24 cellular contexts compared by ENCODE assay signal in the genomic region with DNA sequence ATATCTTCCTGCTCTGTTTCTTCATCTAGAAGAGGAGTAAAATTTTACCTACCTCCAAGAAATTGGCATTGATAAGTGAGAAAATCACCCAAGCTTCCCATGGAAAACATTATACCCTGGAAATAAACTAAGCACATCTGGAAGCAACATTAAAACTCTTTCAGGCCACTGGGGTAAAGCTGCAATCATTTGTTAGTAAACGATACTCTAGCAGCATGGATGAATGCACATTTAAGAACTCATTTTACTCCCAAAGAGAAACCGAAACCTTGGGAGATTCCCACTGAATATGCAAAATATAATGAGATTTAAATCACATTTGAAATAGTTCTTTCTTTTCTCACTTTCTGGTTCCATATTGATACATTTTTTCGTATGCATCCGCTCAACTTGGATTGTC.
"Had no signal": no experiment of that assay in that cellular context is flagged by ENCODE, and none has a peak within 500 bp of the region (broad histone marks: within the 10 kb centered on the region; RNA-seq: fewer than 3 reads in every experiment).

No MANE protein-coding gene starts in this region.

- H3K27me3 Mint-ChIP-seq: activated CD4-positive, alpha-beta T cell treated with anti-CD3 and anti-CD28 coated beads, Interleukin-2, amount 10 ng/mL, durations not matched to agents 7 days and 5 days; activated T-cell treated with anti-CD3 and anti-CD28 coated beads, Interleukin-2, amount 50 U/mL, for 24 hours; brain had no signal

- H3K4me1 Mint-ChIP-seq: activated CD4-positive, alpha-beta T cell treated with anti-CD3 and anti-CD28 coated beads, Interleukin-2, amount 10 ng/mL, durations not matched to agents 7 days and 5 days; brain; endodermal cell had no signal

- DNase-seq: activated CD4-positive, alpha-beta T cell treated with anti-CD3 and anti-CD28 coated beads, Interleukin-2, amount 10 ng/mL, durations not matched to agents 7 days and 5 days; activated CD8-positive, alpha-beta T cell treated with anti-CD3 and anti-CD28 coated beads, Interleukin-2, amount 10 ng/mL, durations not matched to agents 7 days and 5 days; activated naive CD4-positive, alpha-beta T cell treated with anti-CD3 and anti-CD28 coated beads for 36 hours; activated T-cell treated with anti-CD3 and anti-CD28 coated beads, Interleukin-2, amount 50 U/mL, for 24 hours; anterior cingulate cortex; caudate nucleus; endodermal cell; gastrocnemius medialis; head of caudate nucleus; kidney; left ventricle myocardium inferior; mammary epithelial cell; nephron progenitor cell; occipital lobe; posterior cingulate gyrus; retina; stimulated activated CD4-positive, alpha-beta T cell treated with anti-CD3 and anti-CD28 coated beads, Interleukin-12 subunit alpha, Interleukin-12 subunit beta, amount 100 ng/mL, for 4 hours; stimulated activated CD4-positive, alpha-beta T cell treated with anti-CD3 and anti-CD28 coated beads, Interleukin-1b, Interleukin-23, amount 100 ng/mL, for 48 hours; stimulated activated CD8-positive, alpha-beta memory T cell treated with anti-CD3 and anti-CD28 coated beads, Interleukin-4, amount 100 ng/mL, for 48 hours; stimulated activated naive CD4-positive, alpha-beta T cell; T1000; thyroid gland had no signal

- H3K9me3 ChIP-seq: gastrocnemius medialis, left ventricle myocardium inferior, thyroid gland had no signal

- H3K27ac ChIP-seq: epithelial cell of prostate, gastrocnemius medialis, left ventricle myocardium inferior, thyroid gland had no signal

- H3K36me3 Mint-ChIP-seq: brain had no signal

- H3K9me3 Mint-ChIP-seq: activated CD4-positive, alpha-beta T cell treated with anti-CD3 and anti-CD28 coated beads, Interleukin-2, amount 10 ng/mL, durations not matched to agents 7 days and 5 days; activated naive CD4-positive, alpha-beta T cell treated with anti-CD3 and anti-CD28 coated beads for 36 hours; activated T-cell treated with anti-CD3 and anti-CD28 coated beads, Interleukin-2, amount 50 U/mL, for 24 hours; endodermal cell; nephron progenitor cell had no signal

- H3K4me3 Mint-ChIP-seq: activated CD4-positive, alpha-beta T cell treated with anti-CD3 and anti-CD28 coated beads, Interleukin-2, amount 10 ng/mL, durations not matched to agents 7 days and 5 days; activated CD8-positive, alpha-beta T cell treated with anti-CD3 and anti-CD28 coated beads, Interleukin-2, amount 10 ng/mL, durations not matched to agents 7 days and 5 days; activated naive CD4-positive, alpha-beta T cell treated with anti-CD3 and anti-CD28 coated beads for 36 hours; activated T-cell treated with anti-CD3 and anti-CD28 coated beads, Interleukin-2, amount 50 U/mL, for 24 hours; brain; endodermal cell; nephron progenitor cell had no signal

- H3K27ac Mint-ChIP-seq: activated CD4-positive, alpha-beta T cell treated with anti-CD3 and anti-CD28 coated beads, Interleukin-2, amount 10 ng/mL, durations not matched to agents 7 days and 5 days; activated CD8-positive, alpha-beta T cell treated with anti-CD3 and anti-CD28 coated beads, Interleukin-2, amount 10 ng/mL, durations not matched to agents 7 days and 5 days; activated naive CD4-positive, alpha-beta T cell treated with anti-CD3 and anti-CD28 coated beads for 36 hours; activated T-cell treated with anti-CD3 and anti-CD28 coated beads, Interleukin-2, amount 50 U/mL, for 24 hours; brain; endodermal cell; nephron progenitor cell had no signal

- H3K27me3 ChIP-seq: gastrocnemius medialis, thyroid gland had no signal

- H3K4me3 ChIP-seq: gastrocnemius medialis, left ventricle myocardium inferior, thyroid gland had no signal

- H3K36me3 ChIP-seq: gastrocnemius medialis, left ventricle myocardium inferior, thyroid gland had no signal
